18 cellular contexts compared by ENCODE assay signal in the genomic region with DNA sequence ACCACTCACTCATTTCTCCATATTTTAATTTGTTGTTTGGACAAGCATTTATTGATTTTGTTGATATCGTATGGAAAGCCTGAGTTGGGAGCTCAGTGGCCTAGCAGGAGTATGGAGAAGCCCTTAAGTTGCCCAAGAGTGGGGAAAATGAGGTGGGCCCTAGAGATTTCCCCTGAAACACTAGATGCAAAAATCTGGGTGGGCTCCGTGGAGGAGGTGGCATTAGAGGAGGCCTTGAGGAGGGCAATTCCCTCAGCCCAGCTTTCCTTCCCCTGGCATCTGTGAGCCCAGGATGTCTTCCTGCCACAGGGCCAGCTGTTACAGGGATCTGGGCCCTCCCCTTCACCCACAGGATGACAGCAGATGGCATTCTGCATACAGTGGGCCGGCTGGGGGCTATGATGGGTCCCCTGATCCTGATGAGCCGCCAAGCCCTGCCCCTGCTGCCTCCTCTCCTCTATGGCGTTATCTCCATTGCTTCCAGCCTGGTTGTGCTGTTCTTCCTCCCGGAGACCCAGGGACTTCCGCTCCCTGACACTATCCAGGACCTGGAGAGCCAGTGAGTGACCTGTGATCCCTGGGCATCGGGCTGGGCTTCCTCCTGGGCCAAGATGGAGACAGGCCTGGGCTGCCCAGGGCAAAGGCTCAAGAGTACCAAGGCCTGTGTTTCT. TPM values are rescaled to one million over a fixed set of nuclear protein-coding genes. Genes with fewer than 3 reads are reported as not detected.
"Had no signal": no experiment of that assay in that cellular context is flagged by ENCODE, and none has a peak within 500 bp of the region (broad histone marks: within the 10 kb centered on the region; RNA-seq: fewer than 3 reads in every experiment).

No MANE protein-coding gene starts in this region.

- H3K27ac Mint-ChIP-seq: activated naive CD4-positive, alpha-beta T cell treated with anti-CD3 and anti-CD28 coated beads, Interleukin-2, amount 10 ng/mL, durations not matched to agents 7 days and 5 days; activated T-helper 17 cell treated with anti-CD3 and anti-CD28 coated beads, Interleukin-2, amount 50 U/mL, for 72 hours; endodermal cell; immature natural killer cell; naive thymus-derived CD8-positive, alpha-beta T cell; T-cell had no signal

- H3K4me3 Mint-ChIP-seq: activated naive CD4-positive, alpha-beta T cell treated with anti-CD3 and anti-CD28 coated beads, Interleukin-2, amount 10 ng/mL, durations not matched to agents 7 days and 5 days; activated T-helper 17 cell treated with anti-CD3 and anti-CD28 coated beads, Interleukin-2, amount 50 U/mL, for 72 hours; endodermal cell; immature natural killer cell; naive thymus-derived CD8-positive, alpha-beta T cell; T-cell had no signal

- H3K27me3 ChIP-seq: dorsolateral prefrontal cortex, upper lobe of left lung had no signal

- H3K9me3 ChIP-seq: upper lobe of left lung had no signal

- H3K27ac ChIP-seq: upper lobe of left lung had no signal

- H3K36me3 ChIP-seq: upper lobe of left lung had no signal

- H3K4me3 ChIP-seq: dorsolateral prefrontal cortex, skin epidermis, upper lobe of left lung had no signal

- ATAC-seq: activated T-helper 17 cell treated with anti-CD3 and anti-CD28 coated beads, Interleukin-2, amount 50 U/mL, for 72 hours; naive thymus-derived CD8-positive, alpha-beta T cell; T-cell had no signal

- H3K9me3 Mint-ChIP-seq: activated naive CD4-positive, alpha-beta T cell treated with anti-CD3 and anti-CD28 coated beads, Interleukin-2, amount 10 ng/mL, durations not matched to agents 7 days and 5 days; activated T-helper 17 cell treated with anti-CD3 and anti-CD28 coated beads, Interleukin-2, amount 50 U/mL, for 72 hours; endodermal cell; immature natural killer cell; naive thymus-derived CD8-positive, alpha-beta T cell; T-cell had no signal

- H3K36me3 Mint-ChIP-seq: activated naive CD4-positive, alpha-beta T cell treated with anti-CD3 and anti-CD28 coated beads, Interleukin-2, amount 10 ng/mL, durations not matched to agents 7 days and 5 days; immature natural killer cell; naive thymus-derived CD8-positive, alpha-beta T cell; T-cell had no signal

- DNase-seq: activated CD4-positive, alpha-beta T cell treated with anti-CD3 and anti-CD28 coated beads for 1 hour; activated CD4-positive, alpha-beta T cell treated with anti-CD3 and anti-CD28 coated beads, Interleukin-2, amount 50 U/mL, for 4 hours; activated naive CD4-positive, alpha-beta T cell treated with anti-CD3 and anti-CD28 coated beads, Interleukin-2, amount 10 ng/mL, durations not matched to agents 7 days and 5 days; immature natural killer cell; mammary epithelial cell; naive thymus-derived CD8-positive, alpha-beta T cell; stimulated activated CD4-positive, alpha-beta T cell treated with anti-CD3 and anti-CD28 coated beads, Interleukin-4, amount 100 ng/mL, for 24 hours; stimulated activated naive CD4-positive, alpha-beta T cell; T-cell; T-helper 9 cell; upper lobe of left lung had no signal

RNA-seq across cellular contexts. Expression of a gene that starts 13.7 kb away (rescaled TPM):
- total RNA-seq: activated T-helper 17 cell treated with anti-CD3 and anti-CD28 coated beads, Interleukin-2, amount 50 U/mL, for 72 hours; endodermal cell; frontal cortex; mammary epithelial cell; mononuclear cell; naive thymus-derived CD8-positive, alpha-beta T cell; T-cell; upper lobe of left lung had no signal
- polyA plus RNA-seq: immature natural killer cell; mammary epithelial cell; naive thymus-derived CD8-positive, alpha-beta T cell had no signal

RNA-seq across cellular contexts. Expression of a gene that starts 21.6 kb away (rescaled TPM):
- total RNA-seq: activated T-helper 17 cell treated with anti-CD3 and anti-CD28 coated beads, Interleukin-2, amount 50 U/mL, for 72 hours; dorsolateral prefrontal cortex; endodermal cell; epithelial cell of proximal tubule; frontal cortex; mammary epithelial cell; mononuclear cell; naive thymus-derived CD8-positive, alpha-beta T cell; T-cell; upper lobe of left lung had no signal
- polyA plus RNA-seq: immature natural killer cell; mammary epithelial cell; naive thymus-derived CD8-positive, alpha-beta T cell had no signal
